Comparison of ENCODE assay signal across 19 cellular contexts in genomic region chr6:126664271-126664670, GRCh38.
DNase-seq lines count a peak whose midpoint lies in the region; ATAC-seq and TF ChIP-seq lines count a peak whose summit lies in the region.
"Had no signal": no experiment of that assay in that cellular context is flagged by ENCODE, and none has a peak within 500 bp of the region (broad histone marks: within the 10 kb centered on the region; RNA-seq: fewer than 3 reads in every experiment).

No MANE protein-coding gene starts in this region.

- H3K27me3 Mint-ChIP-seq in nephron (ENCODE audit: low read depth) (no peaks in the 10 kb centered on the region), progenitor cell of endocrine pancreas (no peaks in the 10 kb centered on the region)
- no peaks in the 10 kb centered on the region for H3K27me3 Mint-ChIP-seq in stimulated activated naive CD8-positive, alpha-beta T cell treated with anti-CD3 and anti-CD28 coated beads, Interleukin-15, amount 100 ng/mL, for 72 hours
- H3K27me3 Mint-ChIP-seq: CD8-positive, alpha-beta memory T cell had no signal

- H3K36me3 Mint-ChIP-seq in nephron (ENCODE audit: low read depth) = no peaks in the 10 kb centered on the region
- H3K36me3 Mint-ChIP-seq in progenitor cell of endocrine pancreas (ENCODE audit: insufficient read depth) = no peaks in the 10 kb centered on the region
- H3K36me3 Mint-ChIP-seq: CD8-positive, alpha-beta memory T cell had no signal

- DNase-seq in GM23248 (peak; percentile 50), esophagus muscularis mucosa (ENCODE audit: extremely low spot score) (no peak), progenitor cell of endocrine pancreas (ENCODE audit: low spot score, unreplicated experiment) (no peak), DMS153 treated with DMSO at 0.1 percent for 48 hours (lab: John Stamatoyannopoulos, UW; ENCODE audit: unreplicated experiment) (no peak), activated T-cell treated with anti-CD3 and anti-CD28 coated beads for 4 hours (no peak)
- no peak for DNase-seq in stimulated activated naive CD8-positive, alpha-beta T cell treated with anti-CD3 and anti-CD28 coated beads, Interleukin-15, amount 100 ng/mL, for 72 hours
- DNase-seq: CD8-positive, alpha-beta memory T cell; GF-D8; HFFc6; NCI-H1092; NCI-H146; NCI-H2081 treated with DMSO at 0.1 percent for 48 hours; NCI-H510A treated with DMSO at 0.1 percent for 48 hours; PC-9; SJCRH30 had no signal

- H3K4me3 Mint-ChIP-seq in nephron = no peak overlapping the region
- no peak overlapping the region for H3K4me3 Mint-ChIP-seq in progenitor cell of endocrine pancreas (ENCODE audit: low read depth)
- H3K4me3 Mint-ChIP-seq in stimulated activated naive CD8-positive, alpha-beta T cell treated with anti-CD3 and anti-CD28 coated beads, Interleukin-15, amount 100 ng/mL, for 72 hours = no peak overlapping the region
- H3K4me3 Mint-ChIP-seq: CD8-positive, alpha-beta memory T cell; HFFc6 had no signal

- no peak for TF ChIP-seq CTCF in esophagus muscularis mucosa (IDR thresholded peaks at IDR 0.05)
- TF ChIP-seq CTCF in nephron (IDR thresholded peaks at IDR 0.05; ENCODE audit: unreplicated experiment in 3 of 3) = no peak
- no peak for TF ChIP-seq CTCF in progenitor cell of endocrine pancreas (IDR thresholded peaks at IDR 0.05; ENCODE audit: unreplicated experiment)

- intact Hi-C loops in esophagus muscularis mucosa (cut with DNase I) = loop anchor here (10.0 kb wide), 2 partner anchors 101 to 451 kb away; partner anchors contain the start of gene RSPO3

- H3K36me3 ChIP-seq in GM23248 (ENCODE audit: low read depth) = no peaks in the 10 kb centered on the region
- no peaks in the 10 kb centered on the region for H3K36me3 ChIP-seq in esophagus muscularis mucosa
- H3K36me3 ChIP-seq: BLaER1, SJCRH30 had no signal

- H3K9me2 ChIP-seq in GM23248 (ENCODE audit: insufficient read depth) = no peaks in the 10 kb centered on the region

- H3K9me3 ChIP-seq in GM23248 (ENCODE audit: low read depth) (no peaks in the 10 kb centered on the region), esophagus muscularis mucosa (no peaks in the 10 kb centered on the region)
- H3K9me3 ChIP-seq: BLaER1, SJCRH30 had no signal

- no peaks in the 10 kb centered on the region for H3K79me2 ChIP-seq in GM23248 (ENCODE audit: insufficient read depth)

- H3K27ac Mint-ChIP-seq in nephron = peak overlapping the region in 2 of 3 experiments; percentile 49 to 70
- no peak overlapping the region for H3K27ac Mint-ChIP-seq in progenitor cell of endocrine pancreas
- no peak overlapping the region for H3K27ac Mint-ChIP-seq in stimulated activated naive CD8-positive, alpha-beta T cell treated with anti-CD3 and anti-CD28 coated beads, Interleukin-15, amount 100 ng/mL, for 72 hours
- H3K27ac Mint-ChIP-seq: CD8-positive, alpha-beta memory T cell; HFFc6 had no signal

- peaks cover 48% of the 10 kb centered on the region for H3K4me1 ChIP-seq in GM23248 (ENCODE audit: insufficient read depth)
- peaks cover 0 to 91% (median 84%) of the 10 kb centered on the region in 4 donors for H3K4me1 ChIP-seq in esophagus muscularis mucosa
- H3K4me1 ChIP-seq: BLaER1, SJCRH30 had no signal

- no peak for ATAC-seq in stimulated activated naive CD8-positive, alpha-beta T cell treated with anti-CD3 and anti-CD28 coated beads, Interleukin-15, amount 100 ng/mL, for 72 hours
- ATAC-seq: HepG2 had no signal

- no peaks in the 10 kb centered on the region for H3K27me3 ChIP-seq in GM23248 (replicated peaks; ENCODE audit: insufficient read depth)
- H3K27me3 ChIP-seq in esophagus muscularis mucosa = no peaks in the 10 kb centered on the region
- H3K27me3 ChIP-seq: BLaER1 had no signal

- H3K9ac ChIP-seq in GM23248 = no peak overlapping the region
- H3K9ac ChIP-seq: BLaER1, KMS-11 had no signal

- H3K9me3 Mint-ChIP-seq in nephron (no peaks in the 10 kb centered on the region), progenitor cell of endocrine pancreas (ENCODE audit: low read depth) (no peaks in the 10 kb centered on the region)
- no peaks in the 10 kb centered on the region for H3K9me3 Mint-ChIP-seq in stimulated activated naive CD8-positive, alpha-beta T cell treated with anti-CD3 and anti-CD28 coated beads, Interleukin-15, amount 100 ng/mL, for 72 hours
- H3K9me3 Mint-ChIP-seq: HFFc6 had no signal

- H3K4me3 ChIP-seq in GM23248 (no peak overlapping the region), esophagus muscularis mucosa (no peak overlapping the region)
- H3K4me3 ChIP-seq: BLaER1, PC-9, SJCRH30 had no signal

- no peak for TF ChIP-seq EP300 in esophagus muscularis mucosa (IDR thresholded peaks at IDR 0.05)

- no peak overlapping the region for H3K27ac ChIP-seq in GM23248
- H3K27ac ChIP-seq in esophagus muscularis mucosa (replicated peaks in 1 of 4) = peak overlapping the region; percentile 70 to 78 (median 72)
- H3K27ac ChIP-seq: BLaER1, KMS-11, PC-9, SJCRH30 had no signal

- TF ChIP-seq POLR2A in esophagus muscularis mucosa (IDR thresholded peaks at IDR 0.05; ENCODE audit: low read depth) = no peak

- H3K4me1 Mint-ChIP-seq in nephron (peaks cover 20% of the 10 kb centered on the region), progenitor cell of endocrine pancreas (ENCODE audit: low read depth) (no peaks in the 10 kb centered on the region)
- no peaks in the 10 kb centered on the region for H3K4me1 Mint-ChIP-seq in stimulated activated naive CD8-positive, alpha-beta T cell treated with anti-CD3 and anti-CD28 coated beads, Interleukin-15, amount 100 ng/mL, for 72 hours
- H3K4me1 Mint-ChIP-seq: CD8-positive, alpha-beta memory T cell had no signal

- H4K20me1 ChIP-seq in GM23248 (ENCODE audit: insufficient read depth) = no peaks in the 10 kb centered on the region
- H4K20me1 ChIP-seq: BLaER1 had no signal

- no peak overlapping the region for H3K4me2 ChIP-seq in GM23248 (ENCODE audit: unreplicated experiment)
- H3K4me2 ChIP-seq: BLaER1, KMS-11, PC-9 had no signal

- 86 to 95% methylated on average over 1 of the region's 1 CpG for WGBS in GM23248 (ENCODE audit: low coverage in 1 of 2, low lambda C conversion rate in 2 of 2, missing lambda C conversion rate in 2 of 2), 2 experiments
- 40% methylated on average over 1 of the region's 1 CpG for WGBS in esophagus muscularis mucosa

- in situ Hi-C loops in GM23248 (cut with MboI) = loop anchor here (25.0 kb wide), 1 partner anchor 627 kb away; no protein-coding TSS in a partner anchor

- peaks cover 15% of the 10 kb centered on the region for H3F3A ChIP-seq in GM23248 (ENCODE audit: insufficient read depth)

- H2AFZ ChIP-seq in GM23248 = no peak overlapping the region

Comparison
In these comparisons a context has a peak if more than half of its experiments do, and no peak if none do; other contexts are left out.
1. H3K27ac Mint-ChIP-seq: peak in nephron (2 of 3); none in progenitor cell of endocrine pancreas (single experiment) and stimulated activated naive CD8-positive, alpha-beta T cell treated with anti-CD3 and anti-CD28 coated beads, Interleukin-15, amount 100 ng/mL, for 72 hours (0 of 2).